In the genomic region with DNA sequence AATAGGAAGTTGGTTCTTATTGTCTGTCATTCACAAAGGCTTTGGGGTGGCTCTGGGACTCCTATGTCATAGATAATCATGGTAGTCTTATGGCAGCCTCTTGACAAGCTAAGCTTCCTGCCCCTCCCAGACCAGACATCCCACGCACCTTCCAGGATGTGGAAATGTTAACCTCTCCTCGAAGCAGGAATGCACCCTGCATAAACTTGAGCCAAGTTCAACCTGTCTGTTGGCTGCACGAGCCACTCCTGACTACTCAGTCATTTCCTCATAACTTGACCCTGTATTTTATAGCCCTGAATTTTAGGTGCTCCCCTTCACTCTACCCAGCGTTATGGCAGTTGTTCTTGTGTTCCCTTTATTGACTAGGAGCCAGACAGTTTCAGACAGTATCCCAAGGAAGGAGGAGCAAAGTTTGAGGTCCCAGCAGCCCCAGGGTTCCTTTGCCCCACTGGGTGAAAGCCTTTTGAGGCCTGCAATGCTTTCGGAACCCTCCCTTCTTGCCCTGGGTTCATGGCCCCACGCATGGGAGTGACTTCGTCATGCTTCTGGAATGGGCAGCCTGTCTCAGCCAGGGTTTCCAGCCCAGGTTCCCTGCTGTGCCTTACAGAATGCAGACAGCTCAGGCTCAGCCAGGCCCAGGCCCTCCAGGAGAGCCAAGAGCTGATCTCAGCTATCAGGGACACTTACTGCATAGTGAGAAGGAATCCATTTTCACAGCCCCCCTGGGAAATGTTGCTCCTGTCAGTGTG, we compare ENCODE assay signal across 9 cellular contexts. TPM values are rescaled to one million over a fixed set of nuclear protein-coding genes. Genes with fewer than 3 reads are reported as not detected.
A peak's percentile ranks its signal among the peaks of the same experiment; 100 is the strongest.
DNase-seq lines count a peak whose midpoint lies in the region; ATAC-seq and TF ChIP-seq lines count a peak whose summit lies in the region.
"Had no signal": no experiment of that assay in that cellular context is flagged by ENCODE, and none has a peak within 500 bp of the region (broad histone marks: within the 10 kb centered on the region; RNA-seq: fewer than 3 reads in every experiment).

No MANE protein-coding gene starts in this region.

- no peak overlapping the region for H3K4me3 ChIP-seq in ascending aorta
- no peak overlapping the region for H3K4me3 ChIP-seq in left ventricle myocardium inferior
- H3K4me3 ChIP-seq in gastrocnemius medialis = no peak overlapping the region
- H3K4me3 ChIP-seq: dorsolateral prefrontal cortex had no signal

- peak overlapping the region; percentile 52 to 59 for H3K27ac ChIP-seq in ascending aorta
- H3K27ac ChIP-seq in left ventricle myocardium inferior (replicated peaks) = peak overlapping the region; percentile 56
- H3K27ac ChIP-seq in gastrocnemius medialis = peak overlapping the region; percentile 46 to 80 (median 66)

- H3K9me3 ChIP-seq in ascending aorta = no peaks in the 10 kb centered on the region
- no peaks in the 10 kb centered on the region for H3K9me3 ChIP-seq in left ventricle myocardium inferior (replicated peaks)
- H3K9me3 ChIP-seq in gastrocnemius medialis = no peaks in the 10 kb centered on the region

- H3K4me1 ChIP-seq in ascending aorta (peaks cover 0 to 5% of the 10 kb centered on the region in 2 donors), left ventricle myocardium inferior (peaks cover 59% of the 10 kb centered on the region), gastrocnemius medialis (peaks cover 26 to 42% of the 10 kb centered on the region in 2 donors)

- TF ChIP-seq CTCF in ascending aorta (IDR thresholded peaks at IDR 0.05) (no peak), left ventricle myocardium inferior (IDR thresholded peaks at IDR 0.05; ENCODE audit: borderline replicate concordance) (no peak), gastrocnemius medialis (IDR thresholded peaks at IDR 0.05 in 4 of 5, conservative IDR thresholded peaks at IDR 0.05 in 1 of 5) (no peak)

- DNase-seq in G401 (ENCODE audit: low spot score) (peak; percentile 3), ascending aorta (ENCODE audit: low spot score in 2 of 2) (peak in 1 of 2 donors; percentile 78), left ventricle myocardium inferior (peak; percentile 32), gastrocnemius medialis (peak in 1 of 2 donors; percentile 59), NCI-H1694 treated with DMSO at 0.1 percent for 48 hours (lab: John Stamatoyannopoulos, UW) (no peak), NCI-H2081 (lab: John Stamatoyannopoulos, UW) (no peak)

- in situ Hi-C loops in G401 (cut with HindIII; ENCODE audit: low sequenced_read_pairs) = no loop called here
- in situ Hi-C loops in gastrocnemius medialis (cut with MboI; ENCODE audit: low sequenced_read_pairs in 4 of 4) = no loop called here

- peak; percentile 39 to 80 for ATAC-seq in gastrocnemius medialis
- ATAC-seq in GM19324 (IDR thresholded peaks at IDR 0.05; ENCODE audit: low FRiP score, unreplicated experiment) = no peak
- no peak for ATAC-seq in GM18519 (IDR thresholded peaks at IDR 0.05; ENCODE audit: low FRiP score, unreplicated experiment)

- intact Hi-C loops in ascending aorta (cut with DNase I) = no loop called here
- intact Hi-C loops in left ventricle myocardium inferior (cut with micrococcal nuclease) = no loop called here
- intact Hi-C loops in gastrocnemius medialis (cut with DNase I; ENCODE audit: low total_unique reads) = loop anchor here (2.0 to 5.0 kb wide), 2 partner anchors 15 to 59 kb away; no protein-coding TSS in a partner anchor

- no peak for TF ChIP-seq POLR2A in gastrocnemius medialis (IDR thresholded peaks at IDR 0.05)

- no peaks in the 10 kb centered on the region for H3K27me3 ChIP-seq in ascending aorta
- no peaks in the 10 kb centered on the region for H3K27me3 ChIP-seq in left ventricle myocardium inferior (ENCODE audit: low read depth)
- no peaks in the 10 kb centered on the region for H3K27me3 ChIP-seq in gastrocnemius medialis
- H3K27me3 ChIP-seq: dorsolateral prefrontal cortex had no signal

- H3K36me3 ChIP-seq in ascending aorta (no peaks in the 10 kb centered on the region), left ventricle myocardium inferior (no peaks in the 10 kb centered on the region), gastrocnemius medialis (no peaks in the 10 kb centered on the region)

RNA-seq across cellular contexts. Expression of a gene that starts 15.6 kb away (rescaled TPM):
- 21.5 and 61.9 TPM in 2 replicates for total RNA-seq in G401 (2014; rRNA removed; shearing (Covaris generic))
- total RNA-seq in ascending aorta (11.2 TPM), left ventricle myocardium inferior (20.3 TPM), gastrocnemius medialis (1 to 10 TPM; 5.3 to 6.4 (median 5.5) TPM)

Comparison
In these comparisons a context has a peak if more than half of its experiments do, and no peak if none do; other contexts are left out.
1. DNase-seq: peak in G401 (single experiment) and left ventricle myocardium inferior (single experiment); none in NCI-H1694 treated with DMSO at 0.1 percent for 48 hours (single experiment) and NCI-H2081 (0 of 2).
2. ATAC-seq: peak in gastrocnemius medialis (2 of 2); none in GM19324 (single experiment) and GM18519 (single experiment).
3. Peak in every context shown above with its lines, with median percentiles within 50 percentile points of each other: H3K27ac ChIP-seq.